ENCODE assay signal across 7 cellular contexts in the genomic region with DNA sequence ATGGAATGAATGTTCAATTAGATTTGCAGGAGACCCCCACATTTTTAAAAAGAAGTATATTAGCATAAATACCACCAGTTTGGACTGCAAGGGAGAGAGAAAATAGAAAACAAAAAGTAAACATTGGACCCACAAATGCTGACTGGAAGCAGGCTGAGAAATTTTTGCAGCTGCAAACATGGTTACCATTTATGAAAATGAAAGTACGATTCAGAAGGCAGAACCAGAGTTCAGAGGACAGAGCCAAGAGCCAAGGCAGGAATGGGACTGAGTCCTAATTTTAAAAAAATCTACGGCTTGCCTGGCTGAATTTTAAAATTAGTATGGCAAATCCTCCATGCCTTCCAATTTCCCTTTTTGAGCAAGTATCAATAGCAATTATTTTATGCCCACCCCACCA.
"Had no signal": no experiment of that assay in that cellular context is flagged by ENCODE, and none has a peak within 500 bp of the region (broad histone marks: within the 10 kb centered on the region; RNA-seq: fewer than 3 reads in every experiment).

No MANE protein-coding gene starts in this region.

- H3K4me1 Mint-ChIP-seq: IgD-negative memory B cell had no signal

- DNase-seq: IMR-90, KBM-7, KG1 had no signal

- H3K4me3 Mint-ChIP-seq: IgD-negative memory B cell had no signal

- H3K27ac ChIP-seq: HL-60 had no signal

- H3K27ac Mint-ChIP-seq: IgD-negative memory B cell had no signal

- H3K36me3 Mint-ChIP-seq: IgD-negative memory B cell had no signal

- H3K4me3 ChIP-seq: K562 had no signal

- ATAC-seq: HepG2, K562 had no signal
